13 cellular contexts compared by ENCODE assay signal in the genomic region with DNA sequence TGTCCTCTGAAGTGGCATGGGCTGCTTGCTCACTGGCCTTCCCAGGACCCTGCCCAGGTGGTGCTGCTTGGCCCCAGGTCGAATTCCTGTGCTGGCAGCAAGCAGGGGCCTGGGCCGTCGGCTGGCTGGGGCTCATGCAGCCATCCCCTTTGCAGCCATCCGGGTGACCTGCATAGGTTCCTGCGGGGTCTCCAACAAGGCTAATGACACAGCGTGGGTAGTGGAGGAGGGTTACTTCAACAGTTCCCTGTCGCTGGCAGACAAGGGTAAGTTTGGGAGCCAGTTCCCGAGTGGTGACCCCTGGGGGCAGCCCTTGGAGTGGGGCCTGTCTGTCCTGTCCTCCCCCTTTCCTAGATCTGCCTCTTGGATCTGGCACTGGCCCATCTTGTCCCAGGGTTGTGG. TPM values are rescaled to one million over a fixed set of nuclear protein-coding genes. Genes with fewer than 3 reads are reported as not detected.
DNase-seq lines count a peak whose midpoint lies in the region; ATAC-seq, FAIRE-seq and TF ChIP-seq lines count a peak whose summit lies in the region.
"Had no signal": no experiment of that assay in that cellular context is flagged by ENCODE, and none has a peak within 500 bp of the region (broad histone marks: within the 10 kb centered on the region; RNA-seq: fewer than 3 reads in every experiment).

No MANE protein-coding gene starts in this region.

- no peaks in the 10 kb centered on the region for H3K27me3 Mint-ChIP-seq in activated naive CD8-positive, alpha-beta T cell
- no peaks in the 10 kb centered on the region for H3K27me3 Mint-ChIP-seq in activated naive CD8-positive, alpha-beta T cell treated with anti-CD3 and anti-CD28 coated beads, Interleukin-2, amount 50 U/mL, for 24 hours
- H3K27me3 Mint-ChIP-seq: activated B cell treated with CpG ODN at 0.5 μM for 24 hours had no signal

- peaks cover 40% of the 10 kb centered on the region for H3K36me3 ChIP-seq in bronchial epithelial cell (ENCODE audit: control insufficient read depth, insufficient read depth, low read length)
- H3K36me3 ChIP-seq in mucosa of stomach (ENCODE audit: control insufficient read depth, insufficient read depth, low read length) = peaks cover 11% of the 10 kb centered on the region
- H3K36me3 ChIP-seq in upper lobe of left lung = peaks cover 12 to 32% (median 26%) of the 10 kb centered on the region in 4 donors

- no peak for TF ChIP-seq POLR2A in upper lobe of left lung (IDR thresholded peaks at IDR 0.05)

- no peak for TF ChIP-seq CTCF in bronchial epithelial cell (IDR thresholded peaks at IDR 0.05; ENCODE audit: insufficient read depth, low read length, severe bottlenecking)
- no peak for TF ChIP-seq CTCF in upper lobe of left lung (IDR thresholded peaks at IDR 0.05)

- H3K27ac Mint-ChIP-seq in activated naive CD8-positive, alpha-beta T cell = peak overlapping the region; percentile 72
- no peak overlapping the region for H3K27ac Mint-ChIP-seq in activated naive CD8-positive, alpha-beta T cell treated with anti-CD3 and anti-CD28 coated beads, Interleukin-2, amount 50 U/mL, for 24 hours

- H3K27me3 ChIP-seq in bronchial epithelial cell (ENCODE audit: control insufficient read depth, insufficient read depth, low read length) (no peaks in the 10 kb centered on the region), mucosa of stomach (ENCODE audit: control insufficient read depth, insufficient read depth, low read length) (no peaks in the 10 kb centered on the region), upper lobe of left lung (no peaks in the 10 kb centered on the region)

- no peaks in the 10 kb centered on the region for H3K9me3 Mint-ChIP-seq in activated naive CD8-positive, alpha-beta T cell (ENCODE audit: low read depth)
- H3K9me3 Mint-ChIP-seq in activated naive CD8-positive, alpha-beta T cell treated with anti-CD3 and anti-CD28 coated beads, Interleukin-2, amount 50 U/mL, for 24 hours = no peaks in the 10 kb centered on the region
- H3K9me3 Mint-ChIP-seq: activated B cell treated with CpG ODN at 0.5 μM for 24 hours, brain had no signal

- 58 to 68% methylated on average over 2 to 8 of the region's 8 CpGs for WGBS in upper lobe of left lung, 2 donors

- H3K4me1 Mint-ChIP-seq in activated naive CD8-positive, alpha-beta T cell (ENCODE audit: low read depth) = peaks cover 27% of the 10 kb centered on the region
- H3K4me1 Mint-ChIP-seq in activated naive CD8-positive, alpha-beta T cell treated with anti-CD3 and anti-CD28 coated beads, Interleukin-2, amount 50 U/mL, for 24 hours = peaks cover 28% of the 10 kb centered on the region

- H3K9ac ChIP-seq in mucosa of stomach (ENCODE audit: low read length) = peak overlapping the region; percentile 68

- DNase-seq in activated naive CD8-positive, alpha-beta T cell treated with anti-CD3 and anti-CD28 coated beads, Interleukin-2, amount 50 U/mL, for 24 hours = no peak
- no peak for DNase-seq in bronchial epithelial cell (ENCODE audit: low read depth)
- DNase-seq in upper lobe of left lung = peak in 1 of 2 donors; percentile 77
- no peak for DNase-seq in DMS153 treated with DMSO at 0.1 percent for 48 hours (lab: John Stamatoyannopoulos, UW; ENCODE audit: unreplicated experiment)
- no peak for DNase-seq in MV-4-11 (lab: John Stamatoyannopoulos, UW)
- DNase-seq in activated CD4-positive, CD25-positive, alpha-beta regulatory T cell treated with anti-CD3 and anti-CD28 coated beads, Interleukin-2, amount 50 U/mL, for 72 hours = no peak
- DNase-seq: activated B cell treated with CpG ODN at 0.5 μM for 24 hours; activated T-cell treated with anti-CD3 and anti-CD28 coated beads, Interleukin-2, amount 50 U/mL, for 48 hours; stimulated activated CD4-positive, alpha-beta T cell treated with anti-CD3 and anti-CD28 coated beads, Interleukin-2, amount 100 ng/mL, for 48 hours had no signal

- no peak for FAIRE-seq in bronchial epithelial cell (lab: Jason Lieb, UNC)
- FAIRE-seq: islet of Langerhans had no signal

- H3K9me3 ChIP-seq in mucosa of stomach (ENCODE audit: control insufficient read depth, low read length) (no peaks in the 10 kb centered on the region), upper lobe of left lung (no peaks in the 10 kb centered on the region)

- peak overlapping the region; percentile 87 to 94 (median 90) for H3K27ac ChIP-seq in upper lobe of left lung

- H3K4me3 Mint-ChIP-seq in activated naive CD8-positive, alpha-beta T cell = no peak overlapping the region
- no peak overlapping the region for H3K4me3 Mint-ChIP-seq in activated naive CD8-positive, alpha-beta T cell treated with anti-CD3 and anti-CD28 coated beads, Interleukin-2, amount 50 U/mL, for 24 hours
- H3K4me3 Mint-ChIP-seq: activated B cell treated with CpG ODN at 0.5 μM for 24 hours had no signal

- no peak for ATAC-seq in activated naive CD8-positive, alpha-beta T cell treated with anti-CD3 and anti-CD28 coated beads, Interleukin-2, amount 50 U/mL, for 24 hours
- ATAC-seq in upper lobe of left lung (ENCODE audit: low FRiP score in 2 of 2) = no peak

- no peaks in the 10 kb centered on the region for H3K36me3 Mint-ChIP-seq in activated naive CD8-positive, alpha-beta T cell
- H3K36me3 Mint-ChIP-seq in activated naive CD8-positive, alpha-beta T cell treated with anti-CD3 and anti-CD28 coated beads, Interleukin-2, amount 50 U/mL, for 24 hours (ENCODE audit: low read depth) = peaks cover 6% of the 10 kb centered on the region
- H3K36me3 Mint-ChIP-seq: brain had no signal

- H3K4me1 ChIP-seq in mucosa of stomach (ENCODE audit: control insufficient read depth, insufficient read depth, low read length) = peaks cover 42% of the 10 kb centered on the region
- peaks cover 43 to 80% (median 57%) of the 10 kb centered on the region in 4 donors for H3K4me1 ChIP-seq in upper lobe of left lung

- no peak for TF ChIP-seq EP300 in upper lobe of left lung (IDR thresholded peaks at IDR 0.05)

- peak overlapping the region; percentile 39 for H3K4me3 ChIP-seq in bronchial epithelial cell (ENCODE audit: low read depth, low read length)
- no peak overlapping the region for H3K4me3 ChIP-seq in mucosa of stomach (ENCODE audit: low read length)
- H3K4me3 ChIP-seq in upper lobe of left lung = peak overlapping the region in 1 of 4 donors; percentile 14

RNA-seq across cellular contexts. Expression of gene EHMT1, which starts 6.1 kb away (rescaled TPM):
- total RNA-seq in bronchial epithelial cell (45.3 and 45.4 TPM in 2 replicates), upper lobe of left lung (100 to 1,000 TPM in 2 of 6 donors, 10 to 100 TPM in 4; 68.0 to 183 (median 83.6) TPM)

RNA-seq across cellular contexts. Expression of gene ARRDC1, which starts 7.3 kb away (rescaled TPM):
- total RNA-seq in bronchial epithelial cell (114 and 136 TPM in 2 replicates), upper lobe of left lung (100 to 1,000 TPM in 3 of 6 donors, 10 to 100 TPM in 3; 74.9 to 202 (median 99.6) TPM)

RNA-seq across cellular contexts. Expression of gene ZMYND19, which starts 22.4 kb away (rescaled TPM):
- 30.7 and 34.2 TPM in 2 replicates for total RNA-seq in bronchial epithelial cell
- 10 to 100 TPM; 10.2 to 28.3 (median 20.9) TPM for total RNA-seq in upper lobe of left lung

RNA-seq across cellular contexts. Expression of gene DPH7, which starts 34.0 kb away (rescaled TPM):
- 23.6 and 33.7 TPM in 2 replicates for total RNA-seq in bronchial epithelial cell
- 100 to 1,000 TPM in 1 of 6 donors, 10 to 100 TPM in 5; 25.5 to 115 (median 42.4) TPM for total RNA-seq in upper lobe of left lung
